18 cellular contexts compared by ENCODE assay signal in genomic region chr1:185376288-185376687, GRCh38. TPM values are rescaled to one million over a fixed set of nuclear protein-coding genes. Genes with fewer than 3 reads are reported as not detected.
DNase-seq lines count a peak whose midpoint lies in the region; ATAC-seq and TF ChIP-seq lines count a peak whose summit lies in the region.
"Had no signal": no experiment of that assay in that cellular context is flagged by ENCODE, and none has a peak within 500 bp of the region (broad histone marks: within the 10 kb centered on the region; RNA-seq: fewer than 3 reads in every experiment).

No MANE protein-coding gene starts in this region.

- no peak overlapping the region for H3K27ac ChIP-seq in KMS-11
- H3K27ac ChIP-seq in left lung: peak overlapping the region; percentile 33 to 90
- H3K27ac ChIP-seq in vagina: no peak overlapping the region
- H3K27ac ChIP-seq: SK-N-MC had no signal

- no peaks in the 10 kb centered on the region for H4K20me1 ChIP-seq in KMS-11 (ENCODE audit: insufficient read depth)

- H3K9me3 ChIP-seq in left lung (no peaks in the 10 kb centered on the region), vagina (no peaks in the 10 kb centered on the region)
- H3K9me3 ChIP-seq: esophagus squamous epithelium had no signal

- peak; percentile 98 for DNase-seq in NCI-H526 (lab: John Stamatoyannopoulos, UW)
- no peak for DNase-seq in left lung
- no peak for DNase-seq in Right ventricle myocardium superior
- DNase-seq in vagina (ENCODE audit: extremely low spot score in 2 of 2): no peak
- DNase-seq in head of caudate nucleus: no peak
- DNase-seq in NCI-H1436 treated with DMSO at 0.1 percent for 48 hours (lab: John Stamatoyannopoulos, UW): no peak
- DNase-seq: activated naive CD4-positive, alpha-beta T cell treated with anti-CD3 and anti-CD28 coated beads, Interleukin-2, amount 50 U/mL, for 16 hours; activated T-cell treated with anti-CD3 and anti-CD28 coated beads, Interleukin-2, amount 50 U/mL, for 48 hours; CD4-positive, CD25-positive, alpha-beta regulatory T cell; DMS79 treated with DMSO at 0.1 percent for 48 hours; effector CD8-positive, alpha-beta T cell; esophagus squamous epithelium; NCI-H1694 treated with DMSO at 0.1 percent for 48 hours; NCI-H69 had no signal

- H3K4me3 ChIP-seq in KMS-11 (IDR thresholded peaks at IDR 0.05; ENCODE audit: insufficient read depth, low read depth, low read length) (no peak overlapping the region), left lung (peak overlapping the region in 1 of 2 donors; percentile 5), vagina (no peak overlapping the region)
- H3K4me3 ChIP-seq: esophagus squamous epithelium had no signal

- no peaks in the 10 kb centered on the region for H3K36me3 ChIP-seq in KMS-11 (ENCODE audit: insufficient read depth)
- H3K36me3 ChIP-seq in left lung: no peaks in the 10 kb centered on the region
- no peaks in the 10 kb centered on the region for H3K36me3 ChIP-seq in vagina
- H3K36me3 ChIP-seq: esophagus squamous epithelium had no signal

- TF ChIP-seq POLR2A in vagina (IDR thresholded peaks at IDR 0.05): no peak

- H3K27me3 ChIP-seq in KMS-11 (ENCODE audit: insufficient read depth, low read depth): peaks cover 24% of the 10 kb centered on the region; the same call in 1 of the 2 replicates
- no peaks in the 10 kb centered on the region for H3K27me3 ChIP-seq in left lung
- no peaks in the 10 kb centered on the region for H3K27me3 ChIP-seq in vagina
- H3K27me3 ChIP-seq: esophagus squamous epithelium had no signal

- TF ChIP-seq CTCF in KMS-11 (conservative IDR thresholded peaks at IDR 0.05; ENCODE audit: low read depth, low read length): no peak
- no peak for TF ChIP-seq CTCF in left lung (IDR thresholded peaks at IDR 0.05)
- no peak for TF ChIP-seq CTCF in vagina (IDR thresholded peaks at IDR 0.05)

- ATAC-seq in GM18520 (IDR thresholded peaks at IDR 0.05; ENCODE audit: unreplicated experiment) (peak; percentile 45), left lung (no peak), Right ventricle myocardium superior (ENCODE audit: poor library complexity) (no peak)
- ATAC-seq: Panc1 had no signal

- H2AFZ ChIP-seq in KMS-11 (ENCODE audit: low read depth): no peak overlapping the region

- H3K4me2 ChIP-seq in KMS-11: peak overlapping the region; percentile 49

- H3K79me2 ChIP-seq in KMS-11 (ENCODE audit: insufficient read depth, low read depth): no peaks in the 10 kb centered on the region

- H3K4me1 ChIP-seq in KMS-11 (ENCODE audit: low read depth, poor library complexity, severe bottlenecking) (peaks cover 19% of the 10 kb centered on the region), left lung (peaks cover 0 to 20% of the 10 kb centered on the region in 2 donors), vagina (no peaks in the 10 kb centered on the region)

- no peak overlapping the region for H3K9ac ChIP-seq in KMS-11

- intact Hi-C loops in left lung (cut with DNase I): no loop called here
- intact Hi-C loops in Right ventricle myocardium superior (cut with DNase I): no loop called here
- intact Hi-C loops in vagina (cut with DNase I): no loop called here
- intact Hi-C loops in head of caudate nucleus (cut with DNase I): no loop called here

RNA-seq across cellular contexts. Expression of gene IVNS1ABP, which starts 59.2 kb away (rescaled TPM):
- total RNA-seq in left lung (100 to 1,000 TPM in 1 of 2 donors, 10 to 100 TPM in 1; 74.3 to 134 TPM), Right ventricle myocardium superior (58.4 TPM), vagina (125 TPM)

Comparison
In these comparisons a context has a peak if more than half of its experiments do, and no peak if none do; other contexts are left out.
1. H3K27ac ChIP-seq: peak in left lung (2 of 2); none in KMS-11 (single experiment) and vagina (single experiment).
2. DNase-seq: peak in NCI-H526 (2 of 2); none in left lung (0 of 2), Right ventricle myocardium superior (single experiment), vagina (0 of 2), head of caudate nucleus (0 of 42) and NCI-H1436 treated with DMSO at 0.1 percent for 48 hours (single experiment).